ENCODE assay signal across 22 cellular contexts in the genomic region with DNA sequence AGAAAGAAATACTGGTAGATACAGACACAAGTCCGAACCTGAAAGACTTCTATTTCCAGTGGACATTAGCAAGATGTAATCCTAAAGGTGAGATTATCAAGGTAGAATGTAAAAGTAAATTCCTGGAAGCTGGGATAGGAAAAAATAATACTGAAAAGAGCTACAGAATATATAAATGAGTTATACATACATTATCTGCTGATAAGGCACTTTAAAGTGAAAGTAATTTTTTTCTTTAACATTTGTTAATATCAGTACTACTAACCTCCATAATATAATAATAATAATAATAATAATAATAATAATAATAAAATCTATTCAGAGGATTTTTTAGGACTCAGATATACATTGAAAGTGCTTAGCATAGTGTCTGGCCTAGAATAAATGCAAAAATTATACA.
A peak's percentile ranks its signal among the peaks of the same experiment; 100 is the strongest.
DNase-seq lines count a peak whose midpoint lies in the region; ATAC-seq, FAIRE-seq and TF ChIP-seq lines count a peak whose summit lies in the region.
"Had no signal": no experiment of that assay in that cellular context is flagged by ENCODE, and none has a peak within 500 bp of the region (broad histone marks: within the 10 kb centered on the region; RNA-seq: fewer than 3 reads in every experiment).

No MANE protein-coding gene starts in this region.

- no peaks in the 10 kb centered on the region for H3K4me1 ChIP-seq in IMR-90 (ENCODE audit: control insufficient read depth, insufficient read depth, low read length)
- H3K4me1 ChIP-seq: BE2C, BLaER1, Caco-2 had no signal

- no peak overlapping the region for H2BK5ac ChIP-seq in IMR-90 (ENCODE audit: low read depth, low read length, poor library complexity, severe bottlenecking)

- H4K91ac ChIP-seq in IMR-90 (ENCODE audit: insufficient read depth, low read depth, low read length), result no peak overlapping the region

- no TSS peak for BruUV-seq in IMR-90 (replicated peaks; lab: Mats Ljungman, UMichigan)

- H3K4ac ChIP-seq in IMR-90 (ENCODE audit: low read depth, low read length), result no peak overlapping the region

- no peak for TF ChIP-seq RAD21 in IMR-90 (IDR thresholded peaks at IDR 0.05; ENCODE audit: low read length)

- H2AK9ac ChIP-seq in IMR-90 (replicated peaks; ENCODE audit: low read depth, low read length, poor library complexity), result no peak overlapping the region

- ATAC-seq in IMR-90 (ENCODE audit: low read depth) (no peak), WTC11 (no peak), GM18505 (IDR thresholded peaks at IDR 0.05; ENCODE audit: unreplicated experiment) (no peak)
- ATAC-seq in activated CD4-positive, CD25-positive, alpha-beta regulatory T cell treated with anti-CD3 and anti-CD28 coated beads, Interleukin-2, amount 50 U/mL, for 24 hours, result no peak
- ATAC-seq: CD8-positive, alpha-beta T cell had no signal

- H4K8ac ChIP-seq in IMR-90 (ENCODE audit: low read depth in 2 of 2, low read length in 2 of 2), result no peak overlapping the region

- no peak overlapping the region for H3K27ac ChIP-seq in IMR-90 (ENCODE audit: insufficient read depth, low read length)
- H3K27ac ChIP-seq: BLaER1 had no signal

- no CpG with 5 or more reads among the region's 1 CpG for WGBS in IMR-90 (ENCODE audit: extremely low coverage in 2 of 2, insufficient read length in 1 of 2), 2 experiments

- H4K5ac ChIP-seq in IMR-90 (ENCODE audit: low read depth, low read length), result no peak overlapping the region

- H3K79me1 ChIP-seq in IMR-90 (ENCODE audit: low read depth in 1 of 2, low read length in 2 of 2), result no peaks in the 10 kb centered on the region

- TF ChIP-seq POLR2A in IMR-90 (IDR thresholded peaks at IDR 0.05; ENCODE audit: low read depth, low read length) (no peak), GM18505 (IDR thresholded peaks at IDR 0.05; ENCODE audit: borderline replicate concordance, extremely low read depth, insufficient read depth, insufficient read length) (no peak)

- H3K36me3 ChIP-seq in IMR-90 (ENCODE audit: control insufficient read depth, insufficient read depth, low read length), result no peaks in the 10 kb centered on the region
- H3K36me3 ChIP-seq: BE2C, BLaER1 had no signal

- FAIRE-seq in islet of Langerhans (lab: Jason Lieb, UNC), result peak; percentile 64
- FAIRE-seq: A204.1, D721Med, G401.6, GM12891, GM18507 had no signal

- no peak overlapping the region for H2BK15ac ChIP-seq in IMR-90 (ENCODE audit: low read depth, low read length)

- H2AK5ac ChIP-seq in IMR-90 (ENCODE audit: low read depth, low read length), result no peak overlapping the region

- in situ Hi-C loops in IMR-90 (cut with MboI; ENCODE audit: low sequenced_read_pairs), result no loop called here

- H3K27me3 ChIP-seq in IMR-90 (ENCODE audit: control insufficient read depth, insufficient read depth, low read length), result no peaks in the 10 kb centered on the region
- H3K27me3 ChIP-seq: BLaER1 had no signal

- H3K36me3 Mint-ChIP-seq in WTC11, result peaks cover 9% of the 10 kb centered on the region
- H3K36me3 Mint-ChIP-seq: CD14-positive monocyte; CD8-positive, alpha-beta T cell had no signal

- H3K18ac ChIP-seq in IMR-90 (ENCODE audit: low read depth, low read length), result no peak overlapping the region

- POLR2A ChIA-PET in IMR-90 (lab: Charles Lee; ENCODE audit: unreplicated experiment), result no interaction called here
- POLR2A ChIA-PET in WTC11 (lab: Charles Lee), result no interaction called here

- TF ChIP-seq CTCF in IMR-90 (conservative IDR thresholded peaks at IDR 0.05; ENCODE audit: low read depth, low read length), result no peak
- no peak for TF ChIP-seq CTCF in WTC11 (IDR thresholded peaks at IDR 0.05)

- H3K4me1 Mint-ChIP-seq in WTC11, result no peaks in the 10 kb centered on the region
- H3K4me1 Mint-ChIP-seq: CD14-positive monocyte had no signal

- no peaks in the 10 kb centered on the region for H3K9me3 ChIP-seq in IMR-90 (ENCODE audit: control insufficient read depth, insufficient read depth, low read length)
- H3K9me3 ChIP-seq: BE2C had no signal

- H3K4me3 ChIP-seq in IMR-90 (ENCODE audit: insufficient read depth, low read depth, low read length), result no peak overlapping the region
- H3K4me3 ChIP-seq: BLaER1 had no signal

- H2BK120ac ChIP-seq in IMR-90 (ENCODE audit: low read depth, low read length), result no peak overlapping the region

- H4K20me1 ChIP-seq in IMR-90 (ENCODE audit: insufficient read depth, low read length), result no peaks in the 10 kb centered on the region
- H4K20me1 ChIP-seq: BLaER1 had no signal

- H3K27ac Mint-ChIP-seq in WTC11, result no peak overlapping the region
- H3K27ac Mint-ChIP-seq: CD14-positive monocyte; CD4-positive, alpha-beta T cell; CD8-positive, alpha-beta T cell had no signal

- H3K4me2 ChIP-seq in IMR-90 (ENCODE audit: low read depth, low read length), result no peak overlapping the region
- H3K4me2 ChIP-seq: BLaER1 had no signal

- no peak overlapping the region for H2BK20ac ChIP-seq in IMR-90 (ENCODE audit: low read depth, low read length)

- H3K56ac ChIP-seq in IMR-90 (ENCODE audit: extremely low read depth, insufficient read depth, low read length), result no peak overlapping the region

- H3K14ac ChIP-seq in IMR-90 (replicated peaks; ENCODE audit: low read depth, low read length), result no peak overlapping the region

- no peak overlapping the region for H2AFZ ChIP-seq in IMR-90 (replicated peaks; ENCODE audit: low read length, poor library complexity)

- no peaks in the 10 kb centered on the region for H3K9me1 ChIP-seq in IMR-90 (ENCODE audit: insufficient read depth, low read length)

- peaks cover 18% of the 10 kb centered on the region for H3K9me3 Mint-ChIP-seq in WTC11

- H3K27me3 Mint-ChIP-seq in WTC11 (ENCODE audit: low read depth), result no peaks in the 10 kb centered on the region

- no peak overlapping the region for H3K9ac ChIP-seq in IMR-90 (ENCODE audit: low read depth, low read length)
- H3K9ac ChIP-seq: BLaER1 had no signal

- intact Hi-C loops in IMR-90 (cut with micrococcal nuclease), result loop anchor here (10.0 kb wide), 1 partner anchor 625 kb away; a partner anchor contains a TSS

- DNase-seq in IMR-90 (no peak), WTC11 (ENCODE audit: low spot score) (no peak)
- DNase-seq: 8988T; ACHN; BE2C; C1 segment of cervical spinal cord; Caco-2; Calu3; CD4-positive, alpha-beta T cell; CD8-positive, alpha-beta T cell; DMS79 treated with DMSO at 0.1 percent for 48 hours; GF-D8 had no signal

- no peak overlapping the region for H3K23ac ChIP-seq in IMR-90 (ENCODE audit: low read depth, low read length)

- H3K4me3 Mint-ChIP-seq in WTC11, result no peak overlapping the region
- H3K4me3 Mint-ChIP-seq: CD14-positive monocyte; CD4-positive, alpha-beta T cell; CD8-positive, alpha-beta T cell had no signal

- CTCF ChIA-PET in IMR-90 (lab: Yijun Ruan, JAX), result no interaction called here
- CTCF ChIA-PET in WTC11 (lab: Charles Lee), result no interaction called here

- dilution Hi-C loops in IMR-90 (cut with HindIII; ENCODE audit: low sequenced_read_pairs, unreplicated experiment), result no loop called here

TF ChIP-seq in IMR-90, 13 proteins besides CTCF, POLR2A, EP300 and RAD21:
- TF ChIP-seq RCOR1 (IDR thresholded peaks at IDR 0.05; ENCODE audit: insufficient replicate concordance, low read length), result no peak
- TF ChIP-seq MXI1 (IDR thresholded peaks at IDR 0.05; ENCODE audit: borderline replicate concordance, low read depth, low read length), result no peak
- no peak for TF ChIP-seq CHD1 (IDR thresholded peaks at IDR 0.05; ENCODE audit: low read depth, low read length)
- no peak for TF ChIP-seq SMC3 (IDR thresholded peaks at IDR 0.05; ENCODE audit: low read depth, low read length)
- no peak for TF ChIP-seq BHLHE40 (IDR thresholded peaks at IDR 0.05; ENCODE audit: low read depth, low read length)
- TF ChIP-seq MAFK (IDR thresholded peaks at IDR 0.05; ENCODE audit: low read depth, low read length), result peak; percentile 56
- TF ChIP-seq MAZ (IDR thresholded peaks at IDR 0.05; ENCODE audit: borderline replicate concordance, low read depth, low read length), result no peak

TF ChIP-seq in WTC11, 78 proteins besides CTCF, POLR2A, EP300 and RAD21:
- peak; percentile 13; the same call in 1 of the 2 replicates for TF ChIP-seq HMGA2 (CRISPR knock-in tag; IDR thresholded peaks at IDR 0.05)
- TF ChIP-seq RELA (CRISPR knock-in tag; IDR thresholded peaks at IDR 0.05; ENCODE audit: borderline replicate concordance), result no peak
TF ChIP-seq in WTC11: peak in this region for 1.
